In the genomic region with DNA sequence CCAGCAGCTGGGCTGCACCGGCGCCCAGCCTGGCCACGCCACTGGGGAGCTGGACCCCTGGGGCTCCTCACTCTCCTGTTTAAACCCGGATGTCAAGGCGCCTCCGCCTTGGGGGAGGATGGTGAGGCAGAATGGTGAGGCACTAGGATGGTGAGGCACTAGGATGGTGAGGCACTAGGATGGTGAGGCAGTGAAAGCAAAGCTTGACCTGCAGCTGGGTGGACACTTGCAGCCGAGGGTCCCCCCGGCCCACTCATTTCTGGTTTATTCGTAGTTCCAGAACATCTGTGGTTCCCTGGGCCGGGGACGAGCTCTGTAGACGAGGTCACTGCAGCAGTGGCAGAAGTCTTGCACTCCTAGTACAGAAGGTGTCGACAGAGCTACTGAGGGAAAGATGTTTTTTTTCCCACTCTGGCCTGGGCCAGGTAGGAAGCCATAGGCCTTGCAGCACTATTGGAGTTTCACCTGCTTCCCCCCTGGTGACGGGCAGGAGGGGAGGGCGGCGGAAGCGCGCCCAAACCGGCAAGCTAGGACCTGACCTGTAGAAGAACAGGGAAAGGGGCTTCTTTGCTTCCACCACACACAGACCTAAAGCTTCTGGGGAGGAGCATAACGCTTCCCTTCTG, we compare ENCODE assay signal across 16 cellular contexts. TPM values are rescaled to one million over a fixed set of nuclear protein-coding genes. Genes with fewer than 3 reads are reported as not detected.
DNase-seq lines count a peak whose midpoint lies in the region; ATAC-seq and TF ChIP-seq lines count a peak whose summit lies in the region.
"Had no signal": no experiment of that assay in that cellular context is flagged by ENCODE, and none has a peak within 500 bp of the region (broad histone marks: within the 10 kb centered on the region; RNA-seq: fewer than 3 reads in every experiment).

No MANE protein-coding gene starts in this region.

- intact Hi-C loops in colonic mucosa (cut with DNase I), result no loop called here

- no peak overlapping the region for H3K27ac ChIP-seq in HUES6 (ENCODE audit: low read depth, low read length)
- peak overlapping the region; percentile 69 for H3K27ac ChIP-seq in colonic mucosa
- H3K27ac ChIP-seq in mesendoderm (ENCODE audit: low read depth, low read length), result no peak overlapping the region
- peak overlapping the region; percentile 75 to 86 (median 84) for H3K27ac ChIP-seq in upper lobe of left lung
- H3K27ac ChIP-seq: coronary artery, esophagus squamous epithelium, heart right ventricle had no signal

- no peak overlapping the region for H3K4ac ChIP-seq in mesendoderm (ENCODE audit: low read depth, low read length)

- no peak overlapping the region for H4K5ac ChIP-seq in mesendoderm (ENCODE audit: low read length)

- H3K4me1 ChIP-seq in HUES6 (ENCODE audit: control insufficient read depth, insufficient read depth, low read length), result peaks cover 8% of the 10 kb centered on the region
- no peaks in the 10 kb centered on the region for H3K4me1 ChIP-seq in colonic mucosa
- H3K4me1 ChIP-seq in mesendoderm (ENCODE audit: control insufficient read depth, low read depth, low read length), result no peaks in the 10 kb centered on the region
- H3K4me1 ChIP-seq in upper lobe of left lung, result peaks cover 29 to 39% (median 33%) of the 10 kb centered on the region in 4 donors

- peak overlapping the region; percentile 64 for H3K4me3 ChIP-seq in HUES6 (ENCODE audit: low read depth, low read length)
- H3K4me3 ChIP-seq in colonic mucosa, result peak overlapping the region; percentile 49
- no peak overlapping the region for H3K4me3 ChIP-seq in mesendoderm (ENCODE audit: low read length)
- H3K4me3 ChIP-seq in upper lobe of left lung, result peak overlapping the region in 3 of 4 donors; percentile 42 to 56 (median 54)
- H3K4me3 ChIP-seq: coronary artery, heart right ventricle had no signal

- no peak for TF ChIP-seq CTCF in colonic mucosa (IDR thresholded peaks at IDR 0.05)
- no peak for TF ChIP-seq CTCF in upper lobe of left lung (IDR thresholded peaks at IDR 0.05)

- H3K9me3 ChIP-seq in HUES6 (ENCODE audit: control insufficient read depth, insufficient read depth, low read depth, low read length), result no peaks in the 10 kb centered on the region
- no peaks in the 10 kb centered on the region for H3K9me3 ChIP-seq in colonic mucosa
- H3K9me3 ChIP-seq in upper lobe of left lung, result no peaks in the 10 kb centered on the region
- H3K9me3 ChIP-seq: esophagus squamous epithelium, heart right ventricle had no signal

- H3K9ac ChIP-seq in HUES6 (ENCODE audit: low read length) (peak overlapping the region; percentile 42), colonic mucosa (ENCODE audit: low read depth in 2 of 2, low read length in 2 of 2) (peak overlapping the region; percentile 84 to 98), mesendoderm (ENCODE audit: low read length) (peak overlapping the region; percentile 52)

- H2BK5ac ChIP-seq in mesendoderm (ENCODE audit: low read length), result no peak overlapping the region

- no peak overlapping the region for H3K4me2 ChIP-seq in mesendoderm (ENCODE audit: low read length)

- no peak for TF ChIP-seq POLR2A in upper lobe of left lung (IDR thresholded peaks at IDR 0.05)

- peak overlapping the region; percentile 66 for H3K56ac ChIP-seq in mesendoderm (ENCODE audit: low read length)

- H3K79me2 ChIP-seq in mesendoderm (ENCODE audit: control insufficient read depth, insufficient read depth, low read length), result no peaks in the 10 kb centered on the region

- no peak overlapping the region for H2BK120ac ChIP-seq in mesendoderm (ENCODE audit: low read depth, low read length)

- ATAC-seq in upper lobe of left lung (ENCODE audit: low FRiP score in 2 of 2), result peak in 1 of 2 donors; percentile 4
- ATAC-seq: heart right ventricle had no signal

- H3K27me3 ChIP-seq in HUES6 (ENCODE audit: control insufficient read depth, insufficient read depth, low read length) (peaks cover 90% of the 10 kb centered on the region), colonic mucosa (peaks cover 20% of the 10 kb centered on the region), mesendoderm (ENCODE audit: insufficient read depth, low read length, poor library complexity) (peaks cover 65% of the 10 kb centered on the region), upper lobe of left lung (peaks cover 0 to 42% (median 18%) of the 10 kb centered on the region in 4 donors)

- no peak for TF ChIP-seq EP300 in upper lobe of left lung (IDR thresholded peaks at IDR 0.05)

- H2BK15ac ChIP-seq in mesendoderm (replicated peaks; ENCODE audit: low read depth), result no peak overlapping the region

- H3K18ac ChIP-seq in mesendoderm (ENCODE audit: low read length), result no peak overlapping the region

- H2AK5ac ChIP-seq in mesendoderm (ENCODE audit: low read length), result no peak overlapping the region

- no peak overlapping the region for H4K8ac ChIP-seq in mesendoderm (ENCODE audit: low read depth, low read length)

- no peaks in the 10 kb centered on the region for H3K79me1 ChIP-seq in mesendoderm (ENCODE audit: low read length)

- DNase-seq in colonic mucosa (no peak), mesendoderm (no peak), upper lobe of left lung (peak in 1 of 2 donors; percentile 61), OCI-M2 (lab: John Stamatoyannopoulos, UW; ENCODE audit: unreplicated experiment) (no peak), DMS79 (lab: John Stamatoyannopoulos, UW) (no peak)
- DNase-seq in stimulated activated CD4-positive, alpha-beta T cell treated with anti-CD3 and anti-CD28 coated beads, Interleukin-1b, Interleukin-23, amount 100 ng/mL, for 48 hours, result no peak
- DNase-seq: activated T-cell treated with anti-CD3 and anti-CD28 coated beads, Interleukin-2, amount 50 U/mL, for 24 hours; esophagus squamous epithelium; HCEC 1CT; heart right ventricle; NCI-H1092; NCI-H2227 treated with DMSO at 0.1 percent for 48 hours; OCI-M1 had no signal

- H3K36me3 ChIP-seq in HUES6 (ENCODE audit: control insufficient read depth, insufficient read depth, low read length) (no peaks in the 10 kb centered on the region), colonic mucosa (no peaks in the 10 kb centered on the region), mesendoderm (ENCODE audit: control insufficient read depth, insufficient read depth, low read length) (no peaks in the 10 kb centered on the region), upper lobe of left lung (no peaks in the 10 kb centered on the region)
- H3K36me3 ChIP-seq: esophagus squamous epithelium, heart right ventricle had no signal

- WGBS in mesendoderm (ENCODE audit: extremely low coverage, insufficient coverage, low lambda C conversion rate), result no CpG with 5 or more reads among the region's 20 CpGs
- 14 to 23% methylated on average over 20 of the region's 20 CpGs for WGBS in upper lobe of left lung, 2 donors

- no peak overlapping the region for H3K23ac ChIP-seq in mesendoderm (ENCODE audit: low read length)

RNA-seq across cellular contexts. Expression of gene HNF1B, which starts 1.1 kb away (rescaled TPM):
- total RNA-seq in colonic mucosa, result 10 to 100 TPM; 28.0 to 34.8 TPM
- 0.24 TPM for polyA plus RNA-seq in mesendoderm (2013, experiment 1 of 2)
- 0.22 TPM for polyA plus RNA-seq in mesendoderm (2013, experiment 2 of 2)
- total RNA-seq in upper lobe of left lung, result 10 to 100 TPM; 14.4 to 31.4 (median 16.0) TPM
- total RNA-seq: esophagus squamous epithelium, heart right ventricle had no signal
- polyA plus RNA-seq: CD14-positive monocyte, heart right ventricle had no signal

Comparison
In these comparisons a context has a peak if more than half of its experiments do, and no peak if none do; other contexts are left out.
1. H3K27ac ChIP-seq: peak in colonic mucosa (single experiment) and upper lobe of left lung (4 of 4); none in HUES6 (single experiment) and mesendoderm (single experiment).
2. Peak in every context shown above with its lines, with median percentiles within 50 percentile points of each other: H3K9ac ChIP-seq.